ENCODE assay signal across 1 cellular context in genomic region chr17:77076046-77076882, GRCh38.
TF ChIP-seq lines count a peak whose summit lies in the region.

No MANE protein-coding gene starts in this region.

TF ChIP-seq in A549, 52 proteins besides CTCF, POLR2A, EP300 and RAD21 (continued from another document):
- TF ChIP-seq PBX3 (IDR thresholded peaks at IDR 0.05) (no peak), JUNB (IDR thresholded peaks at IDR 0.05) (no peak), ATOH8 (CRISPR knock-in tag; IDR thresholded peaks at IDR 0.05; ENCODE audit: low read depth) (no peak), HMGXB4 (CRISPR knock-in tag; IDR thresholded peaks at IDR 0.05; ENCODE audit: borderline replicate concordance) (no peak), HDAC2 (IDR thresholded peaks at IDR 0.05) (no peak), NPAS2 (CRISPR knock-in tag; IDR thresholded peaks at IDR 0.05; ENCODE audit: borderline replicate concordance) (no peak), ZSCAN20 (CRISPR knock-in tag; IDR thresholded peaks at IDR 0.05) (no peak)
TF ChIP-seq in A549: peak in this region for 0.
